In genomic region chr11:130467116-130467990, GRCh38 we compare ENCODE assay signal across 23 cellular contexts. TPM values are rescaled to one million over a fixed set of nuclear protein-coding genes. Genes with fewer than 3 reads are reported as not detected.
"Had no signal": no experiment of that assay in that cellular context is flagged by ENCODE, and none has a peak within 500 bp of the region (broad histone marks: within the 10 kb centered on the region; RNA-seq: fewer than 3 reads in every experiment).

No MANE protein-coding gene starts in this region.

- H3K4me1 Mint-ChIP-seq: immature natural killer cell; memory B cell; naive B cell; stimulated activated memory B cell treated with anti-CD40 and anti-IgM and Interleukin-4, amounts not matched to agents 10 μg/mL and 1 μg/mL and 100 μg/mL, for 72 hours had no signal

- H3K36me3 Mint-ChIP-seq: immature natural killer cell; memory B cell; naive B cell; stimulated activated memory B cell treated with anti-CD40 and anti-IgM and Interleukin-4, amounts not matched to agents 10 μg/mL and 1 μg/mL and 100 μg/mL, for 72 hours had no signal

- H3K27ac Mint-ChIP-seq: immature natural killer cell; memory B cell; naive B cell; nephron; stimulated activated memory B cell treated with anti-CD40 and anti-IgM and Interleukin-4, amounts not matched to agents 10 μg/mL and 1 μg/mL and 100 μg/mL, for 72 hours; stimulated activated naive CD8-positive, alpha-beta T cell treated with anti-CD3 and anti-CD28 coated beads, Interleukin-15, Interleukin-2, amounts not matched to agents 100 ng/mL and 50 ng/mL, for 24 hours had no signal

- DNase-seq: cortex of kidney; dorsolateral prefrontal cortex; effector CD8-positive, alpha-beta T cell; heart right ventricle; immature natural killer cell; left lung; lower lobe of right lung; naive B cell; occipital lobe; spleen; stimulated activated CD4-positive, alpha-beta T cell treated with anti-CD3 and anti-CD28 coated beads, Interleukin-15, amount 100 ng/mL, for 24 hours; stimulated activated CD4-positive, alpha-beta T cell treated with anti-CD3 and anti-CD28 coated beads, Interleukin-1b, Interleukin-23, amount 100 ng/mL, for 48 hours; stimulated activated CD4-positive, alpha-beta T cell treated with anti-CD3 and anti-CD28 coated beads, Interleukin-4, amount 100 ng/mL, for 24 hours; upper lobe of right lung had no signal

- H3K9me3 Mint-ChIP-seq: immature natural killer cell; memory B cell; naive B cell; nephron; stimulated activated memory B cell treated with anti-CD40 and anti-IgM and Interleukin-4, amounts not matched to agents 10 μg/mL and 1 μg/mL and 100 μg/mL, for 72 hours; stimulated activated naive CD8-positive, alpha-beta T cell treated with anti-CD3 and anti-CD28 coated beads, Interleukin-15, Interleukin-2, amounts not matched to agents 100 ng/mL and 50 ng/mL, for 24 hours had no signal

- H3K27me3 Mint-ChIP-seq: stimulated activated memory B cell treated with anti-CD40 and anti-IgM and Interleukin-4, amounts not matched to agents 10 μg/mL and 1 μg/mL and 100 μg/mL, for 72 hours; stimulated activated naive CD8-positive, alpha-beta T cell treated with anti-CD3 and anti-CD28 coated beads, Interleukin-15, Interleukin-2, amounts not matched to agents 100 ng/mL and 50 ng/mL, for 24 hours had no signal

- H3K4me3 ChIP-seq: dorsolateral prefrontal cortex, heart right ventricle, left lung, lower lobe of right lung, spleen, tibial artery, upper lobe of right lung, vagina had no signal

- H3K4me3 Mint-ChIP-seq: immature natural killer cell; memory B cell; naive B cell; nephron; stimulated activated memory B cell treated with anti-CD40 and anti-IgM and Interleukin-4, amounts not matched to agents 10 μg/mL and 1 μg/mL and 100 μg/mL, for 72 hours; stimulated activated naive CD8-positive, alpha-beta T cell treated with anti-CD3 and anti-CD28 coated beads, Interleukin-15, Interleukin-2, amounts not matched to agents 100 ng/mL and 50 ng/mL, for 24 hours had no signal

- ATAC-seq: heart right ventricle; left lung; lower lobe of right lung; sciatic nerve; stimulated activated memory B cell treated with anti-CD40 and anti-IgM and Interleukin-4, amounts not matched to agents 10 μg/mL and 1 μg/mL and 100 μg/mL, for 72 hours; upper lobe of right lung had no signal

RNA-seq across cellular contexts. Expression of gene ADAMTS8, which starts 38.9 kb away (rescaled TPM):
- total RNA-seq: glomerular endothelial cell, pulmonary artery endothelial cell had no signal
